ENCODE assay signal across 18 cellular contexts in genomic region chr17:14311979-14312378, GRCh38. TPM values are rescaled to one million over a fixed set of nuclear protein-coding genes. Genes with fewer than 3 reads are reported as not detected.
DNase-seq lines count a peak whose midpoint lies in the region; ATAC-seq, FAIRE-seq and TF ChIP-seq lines count a peak whose summit lies in the region.
"Had no signal": no experiment of that assay in that cellular context is flagged by ENCODE, and none has a peak within 500 bp of the region (broad histone marks: within the 10 kb centered on the region; RNA-seq: fewer than 3 reads in every experiment).

No MANE protein-coding gene starts in this region.

- H3K36me3 ChIP-seq in HepG2 (replicated peaks in 1 of 2; ENCODE audit: control insufficient read depth in 1 of 2, insufficient read depth in 2 of 2, low read length in 2 of 2) = peaks cover 11 to 38% of the 10 kb centered on the region in 2 experiments; a peak in 4 of 5 replicates
- H3K36me3 ChIP-seq in right lobe of liver = no peaks in the 10 kb centered on the region

- H3K79me2 ChIP-seq in HepG2 (ENCODE audit: insufficient read depth, low read length) = peaks cover 91% of the 10 kb centered on the region

- CTCF ChIA-PET in HepG2 (lab: Yijun Ruan, JAX; ENCODE audit: low intra/inter-chr PET ratio, low total read pairs) = no interaction called here

- H3K4me3 Mint-ChIP-seq in T-helper 17 cell = peak overlapping the region; percentile 45
- H3K4me3 Mint-ChIP-seq in natural killer cell = peak overlapping the region; percentile 17
- H3K4me3 Mint-ChIP-seq: B cell had no signal

- H3K27ac Mint-ChIP-seq in T-helper 17 cell (no peak overlapping the region), natural killer cell (peak overlapping the region; percentile 71 to 74)
- H3K27ac Mint-ChIP-seq: B cell had no signal

- no TSS peak for BruUV-seq in HepG2 (replicated peaks; lab: Mats Ljungman, UMichigan)

- H3K9me3 ChIP-seq in HepG2 (ENCODE audit: low read length) = no peaks in the 10 kb centered on the region
- no peaks in the 10 kb centered on the region for H3K9me3 ChIP-seq in right lobe of liver
- H3K9me3 ChIP-seq in T-helper 17 cell (ENCODE audit: control insufficient read depth, low read length, poor library complexity, severe bottlenecking) = no peaks in the 10 kb centered on the region
- H3K9me3 ChIP-seq: SK-N-SH had no signal

- no peaks in the 10 kb centered on the region for H3K27me3 Mint-ChIP-seq in T-helper 17 cell
- no peaks in the 10 kb centered on the region for H3K27me3 Mint-ChIP-seq in natural killer cell (ENCODE audit: low read depth in 2 of 2)

- H3K36me3 Mint-ChIP-seq in T-helper 17 cell (ENCODE audit: low read depth) (peaks cover 8% of the 10 kb centered on the region), natural killer cell (no peaks in the 10 kb centered on the region)

- WGBS in HepG2 (ENCODE audit: low lambda C conversion rate) = 96% methylated on average over 7 of the region's 7 CpGs
- 72% methylated on average over 7 of the region's 7 CpGs for WGBS in right lobe of liver (ENCODE audit: insufficient coverage, low coverage, low lambda C conversion rate, missing lambda C conversion rate)

- H3K4me2 ChIP-seq in HepG2 (ENCODE audit: low read depth, low read length) = no peak overlapping the region
- H3K4me2 ChIP-seq: SK-N-SH had no signal

- DNase-seq in HepG2 (ENCODE audit: low spot score) = no peak
- no peak for DNase-seq in right lobe of liver
- DNase-seq in T-helper 17 cell = no peak
- DNase-seq in natural killer cell = no peak
- DNase-seq in AG08395 (ENCODE audit: low spot score) = no peak
- DNase-seq in NCI-H187 treated with DMSO at 0.1 percent for 48 hours (lab: John Stamatoyannopoulos, UW) = no peak
- DNase-seq: COR-L47, DMS153, EL, KBM-7, NCI-H1092 treated with DMSO at 0.1 percent for 48 hours, NCI-H187, NCI-H446, PC-3, SK-N-SH had no signal

- in situ Hi-C loops in HepG2 (cut with HindIII; ENCODE audit: extremely low pct_ligation_motif_present, low pct_unique_long_range_greater_than_20kb) = no loop called here

- POLR2A ChIA-PET in HepG2 (lab: Yijun Ruan, JAX) = interaction anchor here (1.1 kb wide), 1 partner anchor 11 kb away, joined by 3 read pairs; the partner anchor contains the start of gene HS3ST3B1

- H3K4me3 ChIP-seq in HepG2 (replicated peaks in 1 of 3; ENCODE audit: insufficient read depth in 1 of 3, low read depth in 2 of 3, low read length in 3 of 3) (no peak overlapping the region), right lobe of liver (no peak overlapping the region)

- no peaks in the 10 kb centered on the region for H3K9me3 Mint-ChIP-seq in natural killer cell

- no peak overlapping the region for H3K9ac ChIP-seq in HepG2 (ENCODE audit: insufficient read depth, low read depth, low read length)
- H3K9ac ChIP-seq: SK-N-SH had no signal

- H3K27me3 ChIP-seq in HepG2 (ENCODE audit: control insufficient read depth in 1 of 2, insufficient read depth in 2 of 2, low read length in 2 of 2) = no peaks in the 10 kb centered on the region
- no peaks in the 10 kb centered on the region for H3K27me3 ChIP-seq in right lobe of liver

- no peak overlapping the region for H2AFZ ChIP-seq in HepG2 (ENCODE audit: low read length)

- TF ChIP-seq POLR2A in HepG2 (IDR thresholded peaks at IDR 0.05; ENCODE audit: insufficient read depth in 1 of 2, low read depth in 2 of 2, low read length in 2 of 2) = no peak
- TF ChIP-seq POLR2A in right lobe of liver (IDR thresholded peaks at IDR 0.05) = no peak

- H4K20me1 ChIP-seq in HepG2 (ENCODE audit: insufficient read depth, low read length) = peaks cover 26% of the 10 kb centered on the region

- no peak for FAIRE-seq in HepG2 (lab: Jason Lieb, UNC)

- TF ChIP-seq RAD21 in HepG2 (CRISPR knock-in tag; IDR thresholded peaks at IDR 0.05) = no peak

- no peak for TF ChIP-seq CTCF in HepG2 (CRISPR knock-in tag; IDR thresholded peaks at IDR 0.05)
- TF ChIP-seq CTCF in right lobe of liver (IDR thresholded peaks at IDR 0.05) = no peak
- TF ChIP-seq CTCF in natural killer cell (IDR thresholded peaks at IDR 0.05) = no peak

- ATAC-seq in HepG2 (no peak), right lobe of liver (no peak), T-helper 17 cell (no peak), natural killer cell (no peak), HG02571 (IDR thresholded peaks at IDR 0.05; ENCODE audit: unreplicated experiment) (no peak)
- ATAC-seq: HCT116, PC-3 had no signal

- H3K4me1 Mint-ChIP-seq in T-helper 17 cell (peaks cover 37% of the 10 kb centered on the region), natural killer cell (peaks cover 62 to 65% of the 10 kb centered on the region in 2 donors)

- no peak for TF ChIP-seq EP300 in HepG2 (IDR thresholded peaks at IDR 0.05; ENCODE audit: low read depth in 2 of 2, low read length in 2 of 2)
- TF ChIP-seq EP300 in HepG2 (CRISPR knock-in tag; IDR thresholded peaks at IDR 0.05; ENCODE audit: borderline replicate concordance) = no peak

- H3K4me1 ChIP-seq in HepG2 (ENCODE audit: insufficient read depth, low read length) = peaks cover 58% of the 10 kb centered on the region
- H3K4me1 ChIP-seq in right lobe of liver = peaks cover 0 to 50% (median 14%) of the 10 kb centered on the region in 4 donors

- H3K27ac ChIP-seq in HepG2 (ENCODE audit: extremely low read length, insufficient read depth, low read length) (no peak overlapping the region), right lobe of liver (no peak overlapping the region)

- intact Hi-C loops in HepG2 (cut with micrococcal nuclease; ENCODE audit: unreplicated experiment) = no loop called here
- intact Hi-C loops in right lobe of liver (cut with DNase I) = no loop called here
- intact Hi-C loops in natural killer cell (cut with micrococcal nuclease) = no loop called here

TF ChIP-seq in HepG2, 621 proteins besides CTCF, POLR2A, EP300 and RAD21:
- TF ChIP-seq RBFOX2 (IDR thresholded peaks at IDR 0.05; ENCODE audit: low read depth, low read length) (peak; percentile 37; the same call in 1 of the 2 replicates), ZNF256 (CRISPR knock-in tag; conservative IDR thresholded peaks at IDR 0.05) (no peak), PHF21A (CRISPR knock-in tag; IDR thresholded peaks at IDR 0.05) (no peak), NR2C2 (CRISPR knock-in tag; IDR thresholded peaks at IDR 0.05; ENCODE audit: borderline replicate concordance) (no peak), AGO2 (optimal IDR thresholded peaks at IDR 0.05; ENCODE audit: low read depth, low read length) (peak; percentile 27), ZNF160 (CRISPR knock-in tag; IDR thresholded peaks at IDR 0.05) (no peak), MEF2D (CRISPR knock-in tag; IDR thresholded peaks at IDR 0.05) (no peak), CCDC6 (CRISPR knock-in tag; IDR thresholded peaks at IDR 0.05) (no peak)
TF ChIP-seq in HepG2: peak in this region for 2.

RNA-seq across cellular contexts. Expression of gene HS3ST3B1, which starts 11.1 kb away (rescaled TPM):
- 35.3 and 39.5 TPM in 2 replicates for total RNA-seq in HepG2 (2016; rRNA removed; fragmentation: Illumina TruSeq; extraction: Trizol)
- 5.0 and 5.5 TPM in 2 replicates for total RNA-seq in HepG2 (2016; cell fraction: cytosol; rRNA removed; fragmentation: Illumina TruSeq; extraction: Trizol; ENCODE audit: low read depth)
- 33.5 and 37.1 TPM in 2 replicates for total RNA-seq in HepG2 (2016; cell fraction: insoluble cytoplasmic fraction; rRNA removed; fragmentation: Illumina TruSeq; extraction: Trizol)
- total RNA-seq in HepG2 (2016; cell fraction: membrane; rRNA removed; fragmentation: Illumina TruSeq; extraction: Trizol) = 21.9 and 24.5 TPM in 2 replicates
- total RNA-seq in HepG2 (2016; cell fraction: nucleus; rRNA removed; fragmentation: Illumina TruSeq; extraction: Trizol) = 34.7 and 37.1 TPM in 2 replicates
- 14.6 and 15.7 TPM in 2 replicates for polyA plus RNA-seq in HepG2 (2011; rRNA removed)
- 10.2 and 10.4 TPM in 2 replicates for polyA plus RNA-seq in HepG2 (2011; cell fraction: cytosol; rRNA removed)
- 16.6 and 20.5 TPM in 2 replicates for polyA plus RNA-seq in HepG2 (2011; cell fraction: nucleus; rRNA removed)
- polyA plus RNA-seq in HepG2 (2012) = 15.3 and 18.6 TPM in 2 replicates
- polyA plus RNA-seq in HepG2 (2016; cell fraction: cytosol; fragmentation: Illumina TruSeq; extraction: Trizol; ENCODE audit: low read depth) = 1.9 and 2.3 TPM in 2 replicates
- polyA plus RNA-seq in HepG2 (2016; cell fraction: insoluble cytoplasmic fraction; fragmentation: Illumina TruSeq; extraction: Trizol; ENCODE audit: low read depth) = 19.7 and 21.9 TPM in 2 replicates
- 7.2 and 7.3 TPM in 2 replicates for polyA plus RNA-seq in HepG2 (2016; cell fraction: membrane; fragmentation: Illumina TruSeq; extraction: Trizol; ENCODE audit: low read depth)
- polyA plus RNA-seq in HepG2 (2016; cell fraction: nucleus; fragmentation: Illumina TruSeq; extraction: Trizol; ENCODE audit: insufficient read depth, low read depth) = 39.2 and 41.9 TPM in 2 replicates
- polyA minus RNA-seq in HepG2 (2011; rRNA and poly(A)+ RNA removed; ENCODE audit: low replicate concordance) = 67.6 TPM in 1 of 2 replicates, not detected in the other
- polyA minus RNA-seq in HepG2 (2011; cell fraction: cytosol; rRNA and poly(A)+ RNA removed) = 34.2 and 35.7 TPM in 2 replicates
- polyA minus RNA-seq in HepG2 (2011; cell fraction: nucleus; rRNA and poly(A)+ RNA removed) = 25.6 and 26.4 TPM in 2 replicates
- 10 to 100 TPM; 22.5 to 36.6 (median 28.2) TPM for total RNA-seq in right lobe of liver
- total RNA-seq in T-helper 17 cell = 10 to 100 TPM; 13.5 to 15.4 TPM
- total RNA-seq in natural killer cell = 10 to 100 TPM; 14.1 to 18.6 (median 17.1) TPM
